Comparison of ENCODE assay signal across 25 cellular contexts in genomic region chr10:30744124-30744523, GRCh38.
"Had no signal": no experiment of that assay in that cellular context is flagged by ENCODE, and none has a peak within 500 bp of the region (broad histone marks: within the 10 kb centered on the region; RNA-seq: fewer than 3 reads in every experiment).

No MANE protein-coding gene starts in this region.

- H3K9me3 Mint-ChIP-seq: activated B cell treated with CpG ODN at 0.5 μM for 24 hours; activated naive CD4-positive, alpha-beta T cell treated with anti-CD3 and anti-CD28 coated beads, Interleukin-2, amount 50 U/mL, for 24 hours; T-cell had no signal

- H3K4me1 Mint-ChIP-seq: activated naive CD4-positive, alpha-beta T cell treated with anti-CD3 and anti-CD28 coated beads, Interleukin-2, amount 50 U/mL, for 24 hours had no signal

- H3K27me3 ChIP-seq: brain microvascular endothelial cell, cardiac muscle cell, MG63 had no signal

- H3K36me3 ChIP-seq: brain microvascular endothelial cell, cardiac muscle cell, MG63 had no signal

- H3K27ac Mint-ChIP-seq: activated B cell treated with CpG ODN at 0.5 μM for 24 hours; activated CD4-positive, alpha-beta T cell treated with anti-CD3 and anti-CD28 coated beads, Interleukin-2, amount 10 ng/mL, durations not matched to agents 24 days and 14 days; activated naive CD4-positive, alpha-beta T cell treated with anti-CD3 and anti-CD28 coated beads, Interleukin-2, amount 50 U/mL, for 24 hours; T-cell had no signal

- DNase-seq: activated B cell treated with CpG ODN at 0.5 μM for 24 hours; activated CD4-positive, alpha-beta T cell treated with anti-CD3 and anti-CD28 coated beads for 1 hour; activated CD4-positive, alpha-beta T cell treated with anti-CD3 and anti-CD28 coated beads, Interleukin-2, amount 10 ng/mL, durations not matched to agents 24 days and 14 days; activated CD4-positive, alpha-beta T cell treated with anti-CD3 and anti-CD28 coated beads, Interleukin-2, amount 50 U/mL, for 48 hours; activated naive CD4-positive, alpha-beta T cell; brain microvascular endothelial cell; MG63; MV-4-11; NCI-H1092 treated with DMSO at 0.1 percent for 48 hours; NCI-H1417 treated with DMSO at 0.1 percent for 48 hours; NCI-H1694; NCI-H2029 treated with DMSO at 0.1 percent for 48 hours; NCI-H345; NCI-H510A; NCI-H526 treated with DMSO at 0.1 percent for 48 hours; NCI-H82; RPMI8226; T-cell; T-helper 2 cell; T1000 had no signal

- H3K27me3 Mint-ChIP-seq: activated CD4-positive, alpha-beta T cell treated with anti-CD3 and anti-CD28 coated beads, Interleukin-2, amount 10 ng/mL, durations not matched to agents 24 days and 14 days; activated naive CD4-positive, alpha-beta T cell treated with anti-CD3 and anti-CD28 coated beads, Interleukin-2, amount 50 U/mL, for 24 hours had no signal

- ATAC-seq: Panc1, Right ventricle myocardium inferior had no signal

- H3K4me3 ChIP-seq: cardiac muscle cell, MG63, SK-N-MC had no signal

- H3K27ac ChIP-seq: brain microvascular endothelial cell, cardiac muscle cell, SK-N-MC had no signal

- H3K36me3 Mint-ChIP-seq: activated naive CD4-positive, alpha-beta T cell treated with anti-CD3 and anti-CD28 coated beads, Interleukin-2, amount 50 U/mL, for 24 hours; T-cell had no signal

- H3K9me3 ChIP-seq: MG63 had no signal

- H3K4me3 Mint-ChIP-seq: activated B cell treated with CpG ODN at 0.5 μM for 24 hours; activated CD4-positive, alpha-beta T cell treated with anti-CD3 and anti-CD28 coated beads, Interleukin-2, amount 10 ng/mL, durations not matched to agents 24 days and 14 days; activated naive CD4-positive, alpha-beta T cell treated with anti-CD3 and anti-CD28 coated beads, Interleukin-2, amount 50 U/mL, for 24 hours; T-cell had no signal
